ENCODE assay signal across 8 cellular contexts in genomic region chr4:168832746-168833575, GRCh38.
DNase-seq lines count a peak whose midpoint lies in the region; ATAC-seq and TF ChIP-seq lines count a peak whose summit lies in the region.

No MANE protein-coding gene starts in this region.

- 5 to 26% (median 7%) methylated on average over 13 to 60 of the region's 60 CpGs for WGBS in adrenal gland, 4 donors
- 17 to 38% (median 25%) methylated on average over 59 to 60 of the region's 60 CpGs for WGBS in psoas muscle, 3 donors

- peaks cover 0 to 6% (median 4%) of the 10 kb centered on the region in 7 donors for H3K9me3 Mint-ChIP-seq in CD14-positive monocyte

- peak in 1 of 2 donors; percentile 42 for TF ChIP-seq POLR2A in adrenal gland (IDR thresholded peaks at IDR 0.05)

- peaks cover 9 to 30% of the 10 kb centered on the region in 2 donors for H3K4me1 ChIP-seq in adrenal gland (replicated peaks in 1 of 2)
- peaks cover 37% of the 10 kb centered on the region for H3K4me1 ChIP-seq in psoas muscle

- H3K27me3 Mint-ChIP-seq in CD14-positive monocyte (ENCODE audit: low read depth in 3 of 3): peaks cover 35 to 57% (median 43%) of the 10 kb centered on the region in 3 donors

- peak overlapping the region in 1 of 7 donors; percentile 46 for H3K27ac Mint-ChIP-seq in CD14-positive monocyte

- H3K9me3 ChIP-seq in adrenal gland (replicated peaks in 1 of 3) (no peaks in the 10 kb centered on the region), psoas muscle (no peaks in the 10 kb centered on the region)

- no peak for DNase-seq in CD14-positive monocyte (ENCODE audit: low spot score)
- peak; percentile 11 for DNase-seq in HK-2 (ENCODE audit: unreplicated experiment)
- peak; percentile 22 to 66 (median 47) for DNase-seq in adrenal gland
- DNase-seq in hepatic stellate cell (ENCODE audit: low spot score): peak; percentile 35
- peak; percentile 48 to 67 for DNase-seq in psoas muscle
- no peak for DNase-seq in stimulated activated CD8-positive, alpha-beta memory T cell treated with anti-CD3 and anti-CD28 coated beads, Interleukin-4, amount 100 ng/mL, for 48 hours

- no peaks in the 10 kb centered on the region for H3K27me3 ChIP-seq in adrenal gland
- no peaks in the 10 kb centered on the region for H3K27me3 ChIP-seq in psoas muscle (ENCODE audit: insufficient read depth in 3 of 3, low read length in 2 of 3)

- H3K36me3 ChIP-seq in adrenal gland (replicated peaks in 1 of 2) (no peaks in the 10 kb centered on the region), psoas muscle (ENCODE audit: insufficient read depth in 1 of 2, low read depth in 1 of 2) (peaks cover 0 to 4% of the 10 kb centered on the region in 2 donors)

- peak overlapping the region; percentile 47 to 91 (median 72) for H3K4me3 ChIP-seq in adrenal gland
- H3K4me3 ChIP-seq in psoas muscle: peak overlapping the region; percentile 73

- peak; percentile 21 to 31 (median 21) for ATAC-seq in psoas muscle
- no peak for ATAC-seq in HG02852 (IDR thresholded peaks at IDR 0.05; ENCODE audit: unreplicated experiment)
- no peak for ATAC-seq in HG03442 (IDR thresholded peaks at IDR 0.05; ENCODE audit: unreplicated experiment)

- H3K36me3 Mint-ChIP-seq in CD14-positive monocyte: peaks cover 5 to 9% of the 10 kb centered on the region in 2 donors

- peaks cover 21% of the 10 kb centered on the region for H3K4me1 Mint-ChIP-seq in CD14-positive monocyte

- H3K27ac ChIP-seq in adrenal gland (peak overlapping the region in 4 of 5 donors; percentile 75 to 95 (median 85)), psoas muscle (peak overlapping the region; percentile 76)

- TF ChIP-seq CTCF in CD14-positive monocyte (IDR thresholded peaks at IDR 0.05): no peak
- TF ChIP-seq CTCF in adrenal gland (IDR thresholded peaks at IDR 0.05): no peak
- TF ChIP-seq CTCF in psoas muscle (IDR thresholded peaks at IDR 0.05): no peak

- H3K4me3 Mint-ChIP-seq in CD14-positive monocyte: peak overlapping the region; percentile 86 to 93

- intact Hi-C loops in CD14-positive monocyte (cut with micrococcal nuclease): loop anchor here in 1 of 2 donors (5.0 kb wide), 1 partner anchor 44 kb away; no protein-coding TSS in a partner anchor
- intact Hi-C loops in adrenal gland (cut with DNase I): loop anchor here in 1 of 2 donors (10.0 kb wide), 1 partner anchor 82 kb away; no protein-coding TSS in a partner anchor
- intact Hi-C loops in psoas muscle (cut with DNase I): loop anchor here in 1 of 2 donors (2.0 kb wide), 1 partner anchor 16 kb away; no protein-coding TSS in a partner anchor

Comparison
In these comparisons a context has a peak if more than half of its experiments do, and no peak if none do; other contexts are left out.
1. DNase-seq: peak in HK-2 (single experiment), adrenal gland (7 of 7), hepatic stellate cell (single experiment) and psoas muscle (2 of 2); none in CD14-positive monocyte (single experiment) and stimulated activated CD8-positive, alpha-beta memory T cell treated with anti-CD3 and anti-CD28 coated beads, Interleukin-4, amount 100 ng/mL, for 48 hours (single experiment).
2. ATAC-seq: peak in psoas muscle (4 of 4); none in HG02852 (single experiment) and HG03442 (single experiment).